30 cellular contexts compared by ENCODE assay signal in genomic region chr15:73493936-73494335, GRCh38. TPM values are rescaled to one million over a fixed set of nuclear protein-coding genes. Genes with fewer than 3 reads are reported as not detected.
"Had no signal": no experiment of that assay in that cellular context is flagged by ENCODE, and none has a peak within 500 bp of the region (broad histone marks: within the 10 kb centered on the region; RNA-seq: fewer than 3 reads in every experiment).

No MANE protein-coding gene starts in this region.

- H3K4me1 ChIP-seq: left lung, lower lobe of right lung, right atrium auricular region, right lobe of liver, stomach, testis, thyroid gland, upper lobe of right lung had no signal

- H3K27ac ChIP-seq: left lung, lower lobe of right lung, ovary, right atrium auricular region, right lobe of liver, stomach, testis, thyroid gland, upper lobe of right lung had no signal

- H3K36me3 ChIP-seq: left lung, lower lobe of right lung, ovary, right atrium auricular region, right lobe of liver, stomach, thyroid gland, upper lobe of right lung had no signal

- ATAC-seq: left colon; left lung; lower lobe of right lung; mucosa of descending colon; naive thymus-derived CD4-positive, alpha-beta T cell; natural killer cell treated with Interleukin-12 subunit alpha and Interleukin-12 subunit beta and Interleukin-15 and Interleukin-18, amount 100 ng/mL, for 72 hours; right lobe of liver; stimulated activated naive B cell treated with anti-CD40 and anti-IgM and Interleukin-4, amounts not matched to agents 10 μg/mL and 1 μg/mL and 100 μg/mL, for 72 hours; stimulated activated naive CD8-positive, alpha-beta T cell treated with anti-CD3 and anti-CD28 coated beads, Interleukin-15, Interleukin-2, amounts not matched to agents 100 U/mL and 50 U/mL, for 24 hours; upper lobe of right lung had no signal

- DNase-seq: hippocampal formation; kidney glomerular epithelial cell; left colon; left lung; lower lobe of right lung; midbrain; mucosa of descending colon; naive thymus-derived CD4-positive, alpha-beta T cell; ovary; right lobe of liver; stimulated activated CD4-positive, alpha-beta T cell treated with anti-CD3 and anti-CD28 coated beads, Interleukin-1b, Interleukin-23, amount 100 ng/mL, for 48 hours; stimulated activated CD4-positive, alpha-beta T cell treated with anti-CD3 and anti-CD28 coated beads, Interleukin-2, amount 100 ng/mL, for 48 hours; stimulated activated CD4-positive, alpha-beta T cell treated with anti-CD3 and anti-CD28 coated beads, Interleukin-4, amount 100 ng/mL, for 4 hours; stimulated activated naive B cell treated with anti-CD40 and anti-IgM and Interleukin-4, amounts not matched to agents 10 μg/mL and 1 μg/mL and 100 μg/mL, for 72 hours; stimulated activated naive CD8-positive, alpha-beta T cell treated with anti-CD3 and anti-CD28 coated beads, Interleukin-15, Interleukin-2, amounts not matched to agents 100 U/mL and 50 U/mL, for 24 hours; stomach; testis; thyroid gland; upper lobe of right lung had no signal

- H3K27me3 ChIP-seq: left lung, ovary, right atrium auricular region, right lobe of liver, stomach, testis, thyroid gland, upper lobe of right lung had no signal

- H3K4me3 ChIP-seq: left lung, lower lobe of right lung, mucosa of descending colon, ovary, right atrium auricular region, right lobe of liver, smooth muscle cell, stomach, testis, thyroid gland, upper lobe of right lung had no signal

- H3K9me3 ChIP-seq: left lung, lower lobe of right lung, mucosa of descending colon, ovary, right atrium auricular region, right lobe of liver, stomach, testis, thyroid gland, upper lobe of right lung had no signal

RNA-seq across cellular contexts. Expression of gene REC114, which starts 51.0 kb away (rescaled TPM):
- total RNA-seq: left colon; left lung; liver; lower lobe of right lung; mesenteric fat pad; mucosa of descending colon; myocyte; naive thymus-derived CD4-positive, alpha-beta T cell; natural killer cell treated with Interleukin-12 subunit alpha and Interleukin-12 subunit beta and Interleukin-15 and Interleukin-18, amount 100 ng/mL, for 72 hours; omental fat pad; ovary; progenitor cell of endocrine pancreas; pulmonary artery endothelial cell; renal cortical epithelial cell; right lobe of liver; skeletal muscle tissue; smooth muscle cell; stomach; thyroid gland; upper lobe of right lung had no signal
